In the genomic region with DNA sequence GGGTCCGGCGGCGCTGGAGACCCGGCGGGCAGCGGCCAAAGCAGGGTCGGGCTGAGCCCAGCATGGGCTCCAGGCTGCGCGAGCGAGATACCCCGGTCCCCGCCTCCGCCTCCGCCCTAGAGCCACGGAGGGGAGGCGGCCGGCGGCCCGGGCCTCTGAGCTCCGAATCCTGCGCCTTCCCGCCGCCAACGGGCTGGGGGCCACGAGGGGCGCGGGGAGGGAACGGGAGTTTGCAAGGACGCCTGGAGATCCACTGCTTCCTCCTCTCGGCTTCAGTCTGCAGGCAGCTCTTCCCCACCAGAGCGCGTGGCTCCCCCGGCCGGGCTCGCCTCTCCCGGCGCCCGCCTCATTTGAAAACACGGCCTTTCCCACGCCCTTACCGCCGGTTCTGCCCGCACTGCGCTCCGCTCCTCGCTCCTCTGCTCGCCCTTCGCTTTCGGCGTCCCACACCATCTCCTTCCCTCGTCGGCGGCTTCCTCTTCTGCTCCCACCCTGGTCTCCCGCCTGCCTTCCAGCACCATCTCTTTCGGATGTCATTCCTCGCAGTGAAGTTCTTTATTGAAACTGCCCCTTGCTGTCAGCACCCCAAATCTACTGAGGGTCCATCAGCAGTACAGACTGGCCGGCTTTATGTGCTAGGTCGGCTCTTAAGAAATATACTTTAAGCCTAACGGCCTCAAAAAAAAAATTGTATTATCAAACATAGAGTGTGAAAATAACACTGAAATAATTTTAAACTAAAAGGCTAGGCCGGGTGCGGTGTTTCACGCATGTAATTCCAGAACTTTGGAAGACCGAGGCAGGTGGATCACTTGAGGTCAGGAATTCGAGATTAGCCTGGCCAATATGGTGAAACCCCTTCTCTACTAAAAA, we compare ENCODE assay signal across 9 cellular contexts.
DNase-seq lines count a peak whose midpoint lies in the region; ATAC-seq and TF ChIP-seq lines count a peak whose summit lies in the region.
"Had no signal": no experiment of that assay in that cellular context is flagged by ENCODE, and none has a peak within 500 bp of the region (broad histone marks: within the 10 kb centered on the region; RNA-seq: fewer than 3 reads in every experiment).

No MANE protein-coding gene starts in this region.

- H3K9me3 Mint-ChIP-seq in T-cell (no peaks in the 10 kb centered on the region), glutamatergic neuron (ENCODE audit: unreplicated experiment) (peaks cover 11% of the 10 kb centered on the region)
- H3K9me3 Mint-ChIP-seq: activated naive CD4-positive, alpha-beta T cell treated with anti-CD3 and anti-CD28 coated beads, Interleukin-2, amount 50 U/mL, for 72 hours had no signal

- H3K4me3 ChIP-seq in BE2C (ENCODE audit: low read depth, low read length) (peak overlapping the region; percentile 41), neuron (ENCODE audit: low read length) (peak overlapping the region; percentile 35)

- H3K4me1 ChIP-seq in BE2C = no peaks in the 10 kb centered on the region
- peaks cover 3% of the 10 kb centered on the region for H3K4me1 ChIP-seq in neuron (ENCODE audit: insufficient read depth, low read length)

- peak overlapping the region; percentile 48 for H2AFZ ChIP-seq in neuron (ENCODE audit: low read depth, low read length)

- CTCF ChIA-PET in T-cell (lab: Charles Lee) = no interaction called here

- peak in 2 of 4 experiments; percentile 24 to 40 for ATAC-seq in T-cell (replicated peaks in 1 of 4)

- peak overlapping the region; percentile 45 to 84 (median 55) for H3K4me3 Mint-ChIP-seq in T-cell
- peak overlapping the region; percentile 89 for H3K4me3 Mint-ChIP-seq in glutamatergic neuron (ENCODE audit: unreplicated experiment)

- peaks cover 47 to 52% of the 10 kb centered on the region in 2 donors for H3K27me3 Mint-ChIP-seq in T-cell
- H3K27me3 Mint-ChIP-seq in glutamatergic neuron (ENCODE audit: unreplicated experiment) = peaks cover 15% of the 10 kb centered on the region

- peak; percentile 23 for DNase-seq in BE2C
- peak in 1 of 34 experiments; percentile 10 for DNase-seq in T-cell
- peak; percentile 69 for DNase-seq in glutamatergic neuron
- no peak for DNase-seq in epidermal melanocyte (ENCODE audit: insufficient read length, low spot score)
- DNase-seq in NCI-H1436 (lab: John Stamatoyannopoulos, UW) = no peak
- DNase-seq in H4 (ENCODE audit: low spot score) = no peak
- DNase-seq in stimulated activated naive CD4-positive, alpha-beta T cell treated with Interleukin-2 at 50 U/mL for 16 hours (lab: John Stamatoyannopoulos, UW) = no peak

- no peak overlapping the region for H3K27ac Mint-ChIP-seq in T-cell
- no peak overlapping the region for H3K27ac Mint-ChIP-seq in glutamatergic neuron (ENCODE audit: unreplicated experiment)

- H3K4me1 Mint-ChIP-seq in T-cell (peaks cover 4 to 7% (median 6%) of the 10 kb centered on the region in 3 donors), glutamatergic neuron (ENCODE audit: low read depth, unreplicated experiment) (peaks cover 7% of the 10 kb centered on the region)

- H3K9me3 ChIP-seq in BE2C (no peaks in the 10 kb centered on the region), neuron (ENCODE audit: low read length) (no peaks in the 10 kb centered on the region)

- no peak for TF ChIP-seq CTCF in BE2C (IDR thresholded peaks at IDR 0.05; ENCODE audit: low read depth, low read length)
- no peak for TF ChIP-seq CTCF in glutamatergic neuron (IDR thresholded peaks at IDR 0.05; ENCODE audit: partially characterized antibody, unreplicated experiment)

- H3K36me3 Mint-ChIP-seq in T-cell (no peaks in the 10 kb centered on the region), glutamatergic neuron (ENCODE audit: unreplicated experiment) (no peaks in the 10 kb centered on the region)

- H3K27me3 ChIP-seq in BE2C (peaks cover 12% of the 10 kb centered on the region), neuron (ENCODE audit: insufficient read depth, low read length) (peaks cover 2% of the 10 kb centered on the region)

- H3K36me3 ChIP-seq in BE2C (no peaks in the 10 kb centered on the region), neuron (ENCODE audit: insufficient read depth, low read length) (no peaks in the 10 kb centered on the region)

- POLR2A ChIA-PET in T-cell (lab: Charles Lee) = no interaction called here

Comparison
In these comparisons a context has a peak if more than half of its experiments do, and no peak if none do; other contexts are left out.
1. DNase-seq: peak in BE2C (single experiment) and glutamatergic neuron (single experiment); none in epidermal melanocyte (single experiment), NCI-H1436 (single experiment), H4 (single experiment) and stimulated activated naive CD4-positive, alpha-beta T cell treated with Interleukin-2 at 50 U/mL for 16 hours (single experiment).